Comparison of ENCODE assay signal across 12 cellular contexts in the genomic region with DNA sequence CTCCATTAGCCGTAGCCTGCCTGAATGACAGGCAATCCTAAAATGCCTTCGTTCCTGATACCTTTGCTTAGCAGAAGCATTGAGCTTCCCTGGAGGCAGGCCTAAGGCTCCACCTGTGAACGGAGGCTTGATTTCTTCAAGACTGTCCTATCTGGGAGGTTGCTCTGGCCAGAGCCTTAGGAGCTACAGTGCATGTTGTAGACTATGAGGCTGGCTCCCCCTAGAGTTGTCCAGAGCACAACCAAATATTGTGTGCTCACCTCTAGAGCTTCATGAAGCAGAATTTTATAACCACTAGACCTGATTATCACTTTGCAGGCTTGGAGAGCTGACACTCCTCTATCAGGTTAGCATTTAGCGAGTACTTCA.
DNase-seq lines count a peak whose midpoint lies in the region; ATAC-seq and TF ChIP-seq lines count a peak whose summit lies in the region.
"Had no signal": no experiment of that assay in that cellular context is flagged by ENCODE, and none has a peak within 500 bp of the region (broad histone marks: within the 10 kb centered on the region; RNA-seq: fewer than 3 reads in every experiment).

No MANE protein-coding gene starts in this region.

- H4K20me1 ChIP-seq in OCI-LY1 (ENCODE audit: insufficient read depth, low read length), result no peaks in the 10 kb centered on the region

- peak; percentile 43 for TF ChIP-seq CTCF in GM12864 (IDR thresholded peaks at IDR 0.05; ENCODE audit: low read depth, low read length, missing control alignments)
- peak; percentile 77 for TF ChIP-seq CTCF in OCI-LY1 (IDR thresholded peaks at IDR 0.05; ENCODE audit: low read length)
- TF ChIP-seq CTCF in parathyroid adenoma (IDR thresholded peaks at IDR 0.05), result peak; percentile 15

- no peaks in the 10 kb centered on the region for H3K9me2 ChIP-seq in OCI-LY1 (ENCODE audit: low read depth, low read length)

- no peak overlapping the region for H3K4me3 ChIP-seq in GM12864 (ENCODE audit: low read depth, low read length)
- H3K4me3 ChIP-seq in OCI-LY1 (ENCODE audit: low read depth, low read length, poor library complexity, severe bottlenecking), result no peak overlapping the region
- H3K4me3 ChIP-seq in parathyroid adenoma (ENCODE audit: low read depth, low read length), result no peak overlapping the region
- H3K4me3 ChIP-seq: thoracic aorta had no signal

- no peak for DNase-seq in GM12864 (ENCODE audit: low read depth)
- no peak for DNase-seq in Right ventricle myocardium superior
- no peak for DNase-seq in AG20443 (ENCODE audit: low spot score)
- DNase-seq in superior temporal gyrus (ENCODE audit: extremely low spot score), result no peak
- DNase-seq in germinal center (ENCODE audit: low spot score), result no peak
- DNase-seq: activated T-cell treated with anti-CD3 and anti-CD28 coated beads, Interleukin-2, amount 50 U/mL, for 72 hours; DMS53; NCI-H1436 treated with DMSO at 0.1 percent for 48 hours had no signal

- peak overlapping the region; percentile 93 for H3K27ac ChIP-seq in OCI-LY1 (ENCODE audit: low read depth, low read length, poor library complexity, severe bottlenecking)
- H3K27ac ChIP-seq in parathyroid adenoma, result no peak overlapping the region

- ATAC-seq in Right ventricle myocardium superior (ENCODE audit: poor library complexity) (peak; percentile 42), HG03439 (IDR thresholded peaks at IDR 0.05; ENCODE audit: unreplicated experiment) (no peak)
- ATAC-seq: activated T-cell treated with anti-CD3 and anti-CD28 coated beads, Interleukin-2, amount 50 U/mL, for 72 hours had no signal

- H3K36me3 ChIP-seq in OCI-LY1 (ENCODE audit: insufficient read depth, low read length) (no peaks in the 10 kb centered on the region), parathyroid adenoma (ENCODE audit: control insufficient read depth, insufficient read depth, low read length) (no peaks in the 10 kb centered on the region)
- H3K36me3 ChIP-seq: thoracic aorta had no signal

- no peak overlapping the region; the same call in 1 of the 2 replicates for H3K9ac ChIP-seq in OCI-LY1 (ENCODE audit: low read length)
- no peak overlapping the region for H3K9ac ChIP-seq in parathyroid adenoma

- no peaks in the 10 kb centered on the region for H3K27me3 ChIP-seq in OCI-LY1 (ENCODE audit: insufficient read depth, low read length)
- H3K27me3 ChIP-seq in parathyroid adenoma (ENCODE audit: control insufficient read depth, insufficient read depth, low read length), result no peaks in the 10 kb centered on the region

- no peaks in the 10 kb centered on the region for H3F3A ChIP-seq in OCI-LY1 (ENCODE audit: insufficient read depth, low read length)

- H3K4me1 ChIP-seq in OCI-LY1 (ENCODE audit: insufficient read depth, low read length, severe bottlenecking), result peaks cover 56% of the 10 kb centered on the region
- H3K4me1 ChIP-seq in parathyroid adenoma, result peaks cover 4% of the 10 kb centered on the region

- H3K79me2 ChIP-seq in OCI-LY1 (ENCODE audit: insufficient read depth, low read length), result no peaks in the 10 kb centered on the region
- H3K79me2 ChIP-seq in parathyroid adenoma, result no peaks in the 10 kb centered on the region

- H2AFZ ChIP-seq in OCI-LY1 (ENCODE audit: low read length) (no peak overlapping the region), parathyroid adenoma (no peak overlapping the region)

- H3K4me2 ChIP-seq in OCI-LY1 (ENCODE audit: low read length), result peak overlapping the region; percentile 44; the same call in 1 of the 2 replicates
- no peak overlapping the region for H3K4me2 ChIP-seq in parathyroid adenoma (ENCODE audit: low read length)

- intact Hi-C loops in Right ventricle myocardium superior (cut with DNase I), result no loop called here

- H3K9me3 ChIP-seq in OCI-LY1 (ENCODE audit: low read length) (no peaks in the 10 kb centered on the region), parathyroid adenoma (ENCODE audit: control insufficient read depth, low read length) (no peaks in the 10 kb centered on the region)
- H3K9me3 ChIP-seq: thoracic aorta had no signal

Comparison
In these comparisons a context has a peak if more than half of its experiments do, and no peak if none do; other contexts are left out.
1. CTCF ChIP-seq: peak in every context shown above with its lines; median percentile 77 in OCI-LY1; 43 in GM12864; 15 in parathyroid adenoma.